Comparison of ENCODE assay signal across 10 cellular contexts in genomic region chr11:2100361-2101170, GRCh38.
DNase-seq lines count a peak whose midpoint lies in the region; ATAC-seq and TF ChIP-seq lines count a peak whose summit lies in the region.
"Had no signal": no experiment of that assay in that cellular context is flagged by ENCODE, and none has a peak within 500 bp of the region (broad histone marks: within the 10 kb centered on the region; RNA-seq: fewer than 3 reads in every experiment).

No MANE protein-coding gene starts in this region.

- no peak overlapping the region for H3K9ac ChIP-seq in BLaER1 treated with 17β-estradiol and CSF1 and Interleukin-3, amounts not matched to agents 10 nM and 100 nM
- peak overlapping the region; percentile 43 for H3K9ac ChIP-seq in mucosa of stomach (ENCODE audit: low read length)

- H3K36me3 ChIP-seq in BLaER1 treated with 17β-estradiol and CSF1 and Interleukin-3, amounts not matched to agents 10 nM and 100 nM = no peaks in the 10 kb centered on the region
- H3K36me3 ChIP-seq in mucosa of stomach (ENCODE audit: control insufficient read depth, insufficient read depth, low read length) = no peaks in the 10 kb centered on the region

- peaks cover 0 to 31% (median 16%) of the 10 kb centered on the region in 11 experiments; a peak in 15 of 22 replicates for H3K27me3 ChIP-seq in BLaER1 treated with 17β-estradiol and CSF1 and Interleukin-3, amounts not matched to agents 10 nM and 100 nM
- no peaks in the 10 kb centered on the region for H3K27me3 ChIP-seq in mucosa of stomach (ENCODE audit: control insufficient read depth, insufficient read depth, low read length)

- H3K4me2 ChIP-seq in BLaER1 treated with 17β-estradiol and CSF1 and Interleukin-3, amounts not matched to agents 10 nM and 100 nM = peak overlapping the region in 10 of 11 experiments; percentile 3 to 60 (median 42); a peak in 16 of 22 replicates

- ATAC-seq in GM19463 (IDR thresholded peaks at IDR 0.05; ENCODE audit: unreplicated experiment) = no peak

- peak; percentile 71 for DNase-seq in NCI-H69 (lab: John Stamatoyannopoulos, UW)
- DNase-seq in erythroblast (lab: John Stamatoyannopoulos, UW) = peak; percentile 42 to 48
- no peak for DNase-seq in GDM1 (lab: John Stamatoyannopoulos, UW)
- no peak for DNase-seq in NCI-H1105 treated with DMSO at 0.1 percent for 48 hours (lab: John Stamatoyannopoulos, UW)
- no peak for DNase-seq in SKM-1 (lab: John Stamatoyannopoulos, UW; ENCODE audit: unreplicated experiment)
- DNase-seq: cerebellar nuclear complex, KG1 had no signal

- no peak overlapping the region for H3K4me3 ChIP-seq in BLaER1 treated with 17β-estradiol and CSF1 and Interleukin-3, amounts not matched to agents 10 nM and 100 nM
- no peak overlapping the region for H3K4me3 ChIP-seq in mucosa of stomach (ENCODE audit: low read length)

- H4K20me1 ChIP-seq in BLaER1 treated with 17β-estradiol and CSF1 and Interleukin-3, amounts not matched to agents 10 nM and 100 nM = peaks cover 0 to 29% (median 0%) of the 10 kb centered on the region in 11 experiments; a peak in 3 of 22 replicates

- TF ChIP-seq POLR2A in erythroblast (IDR thresholded peaks at IDR 0.05; ENCODE audit: low read length) = peak; percentile 48

- H3K4me1 ChIP-seq in BLaER1 treated with 17β-estradiol and CSF1 and Interleukin-3, amounts not matched to agents 10 nM and 100 nM = peaks cover 18 to 52% (median 35%) of the 10 kb centered on the region in 10 experiments; a peak in 19 of 20 replicates
- H3K4me1 ChIP-seq in mucosa of stomach (ENCODE audit: control insufficient read depth, insufficient read depth, low read length) = peaks cover 51% of the 10 kb centered on the region

- no peak overlapping the region for H3K27ac ChIP-seq in BLaER1 treated with 17β-estradiol and CSF1 and Interleukin-3, amounts not matched to agents 10 nM and 100 nM

- H3K9me3 ChIP-seq in BLaER1 treated with 17β-estradiol and CSF1 and Interleukin-3, amounts not matched to agents 10 nM and 100 nM (replicated peaks in 1 of 11) = no peaks in the 10 kb centered on the region
- H3K9me3 ChIP-seq in mucosa of stomach (ENCODE audit: control insufficient read depth, low read length) = no peaks in the 10 kb centered on the region

Comparison
In these comparisons a context has a peak if more than half of its experiments do, and no peak if none do; other contexts are left out.
1. DNase-seq: peak in NCI-H69 (single experiment) and erythroblast (2 of 2); none in GDM1 (single experiment), NCI-H1105 treated with DMSO at 0.1 percent for 48 hours (single experiment) and SKM-1 (single experiment).